ENCODE assay signal across 1 cellular context in genomic region chr22:41469218-41469851, GRCh38.
TF ChIP-seq lines count a peak whose summit lies in the region.

No MANE protein-coding gene starts in this region.

TF ChIP-seq in HepG2, 621 proteins besides CTCF, POLR2A, EP300 and RAD21 (continued from another document and continues in another):
- TF ChIP-seq, protein P1, sequence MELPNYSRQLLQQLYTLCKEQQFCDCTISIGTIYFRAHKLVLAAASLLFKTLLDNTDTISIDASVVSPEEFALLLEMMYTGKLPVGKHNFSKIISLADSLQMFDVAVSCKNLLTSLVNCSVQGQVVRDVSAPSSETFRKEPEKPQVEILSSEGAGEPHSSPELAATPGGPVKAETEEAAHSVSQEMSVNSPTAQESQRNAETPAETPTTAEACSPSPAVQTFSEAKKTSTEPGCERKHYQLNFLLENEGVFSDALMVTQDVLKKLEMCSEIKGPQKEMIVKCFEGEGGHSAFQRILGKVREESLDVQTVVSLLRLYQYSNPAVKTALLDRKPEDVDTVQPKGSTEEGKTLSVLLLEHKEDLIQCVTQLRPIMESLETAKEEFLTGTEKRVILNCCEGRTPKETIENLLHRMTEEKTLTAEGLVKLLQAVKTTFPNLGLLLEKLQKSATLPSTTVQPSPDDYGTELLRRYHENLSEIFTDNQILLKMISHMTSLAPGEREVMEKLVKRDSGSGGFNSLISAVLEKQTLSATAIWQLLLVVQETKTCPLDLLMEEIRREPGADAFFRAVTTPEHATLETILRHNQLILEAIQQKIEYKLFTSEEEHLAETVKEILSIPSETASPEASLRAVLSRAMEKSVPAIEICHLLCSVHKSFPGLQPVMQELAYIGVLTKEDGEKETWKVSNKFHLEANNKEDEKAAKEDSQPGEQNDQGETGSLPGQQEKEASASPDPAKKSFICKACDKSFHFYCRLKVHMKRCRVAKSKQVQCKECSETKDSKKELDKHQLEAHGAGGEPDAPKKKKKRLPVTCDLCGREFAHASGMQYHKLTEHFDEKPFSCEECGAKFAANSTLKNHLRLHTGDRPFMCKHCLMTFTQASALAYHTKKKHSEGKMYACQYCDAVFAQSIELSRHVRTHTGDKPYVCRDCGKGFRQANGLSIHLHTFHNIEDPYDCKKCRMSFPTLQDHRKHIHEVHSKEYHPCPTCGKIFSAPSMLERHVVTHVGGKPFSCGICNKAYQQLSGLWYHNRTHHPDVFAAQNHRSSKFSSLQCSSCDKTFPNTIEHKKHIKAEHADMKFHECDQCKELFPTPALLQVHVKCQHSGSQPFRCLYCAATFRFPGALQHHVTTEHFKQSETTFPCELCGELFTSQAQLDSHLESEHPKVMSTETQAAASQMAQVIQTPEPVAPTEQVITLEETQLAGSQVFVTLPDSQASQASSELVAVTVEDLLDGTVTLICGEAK (IDR thresholded peaks at IDR 0.05), result no peak
- TF ChIP-seq, protein P1 (CRISPR knock-in tag; IDR thresholded peaks at IDR 0.05), result peak; percentile 55
- TF ChIP-seq ZNF841 (CRISPR knock-in tag; IDR thresholded peaks at IDR 0.05; ENCODE audit: borderline replicate concordance) (no peak), WIZ (CRISPR knock-in tag; IDR thresholded peaks at IDR 0.05) (peak; percentile 59; the same call in 1 of the 2 replicates), ZNF607 (CRISPR knock-in tag; IDR thresholded peaks at IDR 0.05; ENCODE audit: borderline replicate concordance) (0 out of 2 replicates have a peak, but pooled peaks have one; percentile 75), HHEX (CRISPR knock-in tag; IDR thresholded peaks at IDR 0.05) (peak; percentile 2; the same call in 1 of the 2 replicates), BRF2 (CRISPR knock-in tag; IDR thresholded peaks at IDR 0.05) (no peak), FOXC1 (CRISPR knock-in tag; IDR thresholded peaks at IDR 0.05; ENCODE audit: borderline replicate concordance) (no peak; the same call in 1 of the 2 replicates), BRD4 (CRISPR knock-in tag; IDR thresholded peaks at IDR 0.05) (no peak), ZNF891 (CRISPR knock-in tag; IDR thresholded peaks at IDR 0.05) (peak; percentile 80), ZNF335 (CRISPR knock-in tag; IDR thresholded peaks at IDR 0.05) (no peak), ZNF83 (CRISPR knock-in tag; IDR thresholded peaks at IDR 0.05; ENCODE audit: borderline replicate concordance) (no peak), TCF7L2 (IDR thresholded peaks at IDR 0.05; ENCODE audit: low read depth, low read length) (no peak), HCFC1 (IDR thresholded peaks at IDR 0.05; ENCODE audit: low read depth, low read length) (no peak), UBTF (CRISPR knock-in tag; IDR thresholded peaks at IDR 0.05) (peak; percentile 2; the same call in 1 of the 2 replicates), U2AF1 (optimal IDR thresholded peaks at IDR 0.05; ENCODE audit: low read depth, low read length) (peak; percentile 62), KDM5B (CRISPR knock-in tag; IDR thresholded peaks at IDR 0.05; ENCODE audit: borderline replicate concordance) (peak; percentile 31; the same call in 1 of the 2 replicates), NFE2L2 (IDR thresholded peaks at IDR 0.05; ENCODE audit: low read length) (no peak), MIXL1 (CRISPR knock-in tag; IDR thresholded peaks at IDR 0.05) (no peak), GMEB2 (CRISPR knock-in tag; IDR thresholded peaks at IDR 0.05; ENCODE audit: low read depth) (no peak)
- TF ChIP-seq, protein P2, sequence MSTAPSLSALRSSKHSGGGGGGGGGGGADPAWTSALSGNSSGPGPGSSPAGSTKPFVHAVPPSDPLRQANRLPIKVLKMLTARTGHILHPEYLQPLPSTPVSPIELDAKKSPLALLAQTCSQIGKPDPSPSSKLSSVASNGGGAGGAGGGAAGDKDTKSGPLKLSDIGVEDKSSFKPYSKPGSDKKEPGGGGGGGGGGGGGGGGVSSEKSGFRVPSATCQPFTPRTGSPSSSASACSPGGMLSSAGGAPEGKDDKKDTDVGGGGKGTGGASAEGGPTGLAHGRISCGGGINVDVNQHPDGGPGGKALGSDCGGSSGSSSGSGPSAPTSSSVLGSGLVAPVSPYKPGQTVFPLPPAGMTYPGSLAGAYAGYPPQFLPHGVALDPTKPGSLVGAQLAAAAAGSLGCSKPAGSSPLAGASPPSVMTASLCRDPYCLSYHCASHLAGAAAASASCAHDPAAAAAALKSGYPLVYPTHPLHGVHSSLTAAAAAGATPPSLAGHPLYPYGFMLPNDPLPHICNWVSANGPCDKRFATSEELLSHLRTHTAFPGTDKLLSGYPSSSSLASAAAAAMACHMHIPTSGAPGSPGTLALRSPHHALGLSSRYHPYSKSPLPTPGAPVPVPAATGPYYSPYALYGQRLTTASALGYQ (CRISPR knock-in tag; IDR thresholded peaks at IDR 0.05), result no peak
- TF ChIP-seq, protein P3, sequence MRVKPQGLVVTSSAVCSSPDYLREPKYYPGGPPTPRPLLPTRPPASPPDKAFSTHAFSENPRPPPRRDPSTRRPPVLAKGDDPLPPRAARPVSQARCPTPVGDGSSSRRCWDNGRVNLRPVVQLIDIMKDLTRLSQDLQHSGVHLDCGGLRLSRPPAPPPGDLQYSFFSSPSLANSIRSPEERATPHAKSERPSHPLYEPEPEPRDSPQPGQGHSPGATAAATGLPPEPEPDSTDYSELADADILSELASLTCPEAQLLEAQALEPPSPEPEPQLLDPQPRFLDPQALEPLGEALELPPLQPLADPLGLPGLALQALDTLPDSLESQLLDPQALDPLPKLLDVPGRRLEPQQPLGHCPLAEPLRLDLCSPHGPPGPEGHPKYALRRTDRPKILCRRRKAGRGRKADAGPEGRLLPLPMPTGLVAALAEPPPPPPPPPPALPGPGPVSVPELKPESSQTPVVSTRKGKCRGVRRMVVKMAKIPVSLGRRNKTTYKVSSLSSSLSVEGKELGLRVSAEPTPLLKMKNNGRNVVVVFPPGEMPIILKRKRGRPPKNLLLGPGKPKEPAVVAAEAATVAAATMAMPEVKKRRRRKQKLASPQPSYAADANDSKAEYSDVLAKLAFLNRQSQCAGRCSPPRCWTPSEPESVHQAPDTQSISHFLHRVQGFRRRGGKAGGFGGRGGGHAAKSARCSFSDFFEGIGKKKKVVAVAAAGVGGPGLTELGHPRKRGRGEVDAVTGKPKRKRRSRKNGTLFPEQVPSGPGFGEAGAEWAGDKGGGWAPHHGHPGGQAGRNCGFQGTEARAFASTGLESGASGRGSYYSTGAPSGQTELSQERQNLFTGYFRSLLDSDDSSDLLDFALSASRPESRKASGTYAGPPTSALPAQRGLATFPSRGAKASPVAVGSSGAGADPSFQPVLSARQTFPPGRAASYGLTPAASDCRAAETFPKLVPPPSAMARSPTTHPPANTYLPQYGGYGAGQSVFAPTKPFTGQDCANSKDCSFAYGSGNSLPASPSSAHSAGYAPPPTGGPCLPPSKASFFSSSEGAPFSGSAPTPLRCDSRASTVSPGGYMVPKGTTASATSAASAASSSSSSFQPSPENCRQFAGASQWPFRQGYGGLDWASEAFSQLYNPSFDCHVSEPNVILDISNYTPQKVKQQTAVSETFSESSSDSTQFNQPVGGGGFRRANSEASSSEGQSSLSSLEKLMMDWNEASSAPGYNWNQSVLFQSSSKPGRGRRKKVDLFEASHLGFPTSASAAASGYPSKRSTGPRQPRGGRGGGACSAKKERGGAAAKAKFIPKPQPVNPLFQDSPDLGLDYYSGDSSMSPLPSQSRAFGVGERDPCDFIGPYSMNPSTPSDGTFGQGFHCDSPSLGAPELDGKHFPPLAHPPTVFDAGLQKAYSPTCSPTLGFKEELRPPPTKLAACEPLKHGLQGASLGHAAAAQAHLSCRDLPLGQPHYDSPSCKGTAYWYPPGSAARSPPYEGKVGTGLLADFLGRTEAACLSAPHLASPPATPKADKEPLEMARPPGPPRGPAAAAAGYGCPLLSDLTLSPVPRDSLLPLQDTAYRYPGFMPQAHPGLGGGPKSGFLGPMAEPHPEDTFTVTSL (CRISPR knock-in tag; IDR thresholded peaks at IDR 0.05; ENCODE audit: borderline replicate concordance), result 0 out of 2 replicates have a peak, but pooled peaks have one; percentile 54
- TF ChIP-seq, protein P4, sequence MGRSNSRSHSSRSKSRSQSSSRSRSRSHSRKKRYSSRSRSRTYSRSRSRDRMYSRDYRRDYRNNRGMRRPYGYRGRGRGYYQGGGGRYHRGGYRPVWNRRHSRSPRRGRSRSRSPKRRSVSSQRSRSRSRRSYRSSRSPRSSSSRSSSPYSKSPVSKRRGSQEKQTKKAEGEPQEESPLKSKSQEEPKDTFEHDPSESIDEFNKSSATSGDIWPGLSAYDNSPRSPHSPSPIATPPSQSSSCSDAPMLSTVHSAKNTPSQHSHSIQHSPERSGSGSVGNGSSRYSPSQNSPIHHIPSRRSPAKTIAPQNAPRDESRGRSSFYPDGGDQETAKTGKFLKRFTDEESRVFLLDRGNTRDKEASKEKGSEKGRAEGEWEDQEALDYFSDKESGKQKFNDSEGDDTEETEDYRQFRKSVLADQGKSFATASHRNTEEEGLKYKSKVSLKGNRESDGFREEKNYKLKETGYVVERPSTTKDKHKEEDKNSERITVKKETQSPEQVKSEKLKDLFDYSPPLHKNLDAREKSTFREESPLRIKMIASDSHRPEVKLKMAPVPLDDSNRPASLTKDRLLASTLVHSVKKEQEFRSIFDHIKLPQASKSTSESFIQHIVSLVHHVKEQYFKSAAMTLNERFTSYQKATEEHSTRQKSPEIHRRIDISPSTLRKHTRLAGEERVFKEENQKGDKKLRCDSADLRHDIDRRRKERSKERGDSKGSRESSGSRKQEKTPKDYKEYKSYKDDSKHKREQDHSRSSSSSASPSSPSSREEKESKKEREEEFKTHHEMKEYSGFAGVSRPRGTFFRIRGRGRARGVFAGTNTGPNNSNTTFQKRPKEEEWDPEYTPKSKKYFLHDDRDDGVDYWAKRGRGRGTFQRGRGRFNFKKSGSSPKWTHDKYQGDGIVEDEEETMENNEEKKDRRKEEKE (IDR thresholded peaks at IDR 0.05), result no peak
- TF ChIP-seq, protein P5, sequence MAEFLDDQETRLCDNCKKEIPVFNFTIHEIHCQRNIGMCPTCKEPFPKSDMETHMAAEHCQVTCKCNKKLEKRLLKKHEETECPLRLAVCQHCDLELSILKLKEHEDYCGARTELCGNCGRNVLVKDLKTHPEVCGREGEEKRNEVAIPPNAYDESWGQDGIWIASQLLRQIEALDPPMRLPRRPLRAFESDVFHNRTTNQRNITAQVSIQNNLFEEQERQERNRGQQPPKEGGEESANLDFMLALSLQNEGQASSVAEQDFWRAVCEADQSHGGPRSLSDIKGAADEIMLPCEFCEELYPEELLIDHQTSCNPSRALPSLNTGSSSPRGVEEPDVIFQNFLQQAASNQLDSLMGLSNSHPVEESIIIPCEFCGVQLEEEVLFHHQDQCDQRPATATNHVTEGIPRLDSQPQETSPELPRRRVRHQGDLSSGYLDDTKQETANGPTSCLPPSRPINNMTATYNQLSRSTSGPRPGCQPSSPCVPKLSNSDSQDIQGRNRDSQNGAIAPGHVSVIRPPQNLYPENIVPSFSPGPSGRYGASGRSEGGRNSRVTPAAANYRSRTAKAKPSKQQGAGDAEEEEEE (CRISPR knock-in tag; IDR thresholded peaks at IDR 0.05; ENCODE audit: borderline replicate concordance), result peak; percentile 34; the same call in 1 of the 2 replicates
